In the genomic region with DNA sequence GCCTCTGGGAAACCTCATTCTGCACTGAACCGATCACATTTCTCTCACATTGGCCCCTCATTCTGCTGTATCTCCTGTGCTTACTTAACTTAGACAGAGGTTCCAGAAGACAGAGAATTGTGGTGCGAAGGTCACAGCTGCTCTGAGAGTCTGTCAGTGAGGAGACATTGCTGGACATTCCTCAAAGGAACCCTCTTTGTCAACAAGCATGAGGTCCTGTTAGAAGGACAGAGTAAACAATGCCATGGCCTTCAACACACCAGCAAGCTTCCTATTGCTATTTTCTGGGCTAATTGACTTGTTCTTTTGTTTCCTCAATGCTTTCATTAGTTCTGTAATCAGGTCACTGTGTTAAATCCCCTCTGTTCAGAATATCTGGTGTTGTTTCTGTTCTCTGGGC, we compare ENCODE assay signal across 20 cellular contexts.
"Had no signal": no experiment of that assay in that cellular context is flagged by ENCODE, and none has a peak within 500 bp of the region (broad histone marks: within the 10 kb centered on the region; RNA-seq: fewer than 3 reads in every experiment).

No MANE protein-coding gene starts in this region.

- ATAC-seq: Panc1 had no signal

- H3K4me2 ChIP-seq: SK-N-SH had no signal

- H3K9ac ChIP-seq: SK-N-SH had no signal

- DNase-seq: KBM-7, NCI-H1092 treated with DMSO at 0.1 percent for 48 hours, NCI-H1436, NCI-H187, NCI-H2029, NCI-H2081 treated with DMSO at 0.1 percent for 48 hours, NCI-H2171, NCI-H226, NCI-H446, NCI-H510A, NCI-H524 treated with DMSO at 0.1 percent for 48 hours, NCI-H69, NCI-H774, PC-3, SHP77, SK-N-SH, SW 1271 had no signal

- H3K9me3 ChIP-seq: SK-N-SH had no signal

- H3K27ac ChIP-seq: HL-60, RWPE1 had no signal
